8 cellular contexts compared by ENCODE assay signal in the genomic region with DNA sequence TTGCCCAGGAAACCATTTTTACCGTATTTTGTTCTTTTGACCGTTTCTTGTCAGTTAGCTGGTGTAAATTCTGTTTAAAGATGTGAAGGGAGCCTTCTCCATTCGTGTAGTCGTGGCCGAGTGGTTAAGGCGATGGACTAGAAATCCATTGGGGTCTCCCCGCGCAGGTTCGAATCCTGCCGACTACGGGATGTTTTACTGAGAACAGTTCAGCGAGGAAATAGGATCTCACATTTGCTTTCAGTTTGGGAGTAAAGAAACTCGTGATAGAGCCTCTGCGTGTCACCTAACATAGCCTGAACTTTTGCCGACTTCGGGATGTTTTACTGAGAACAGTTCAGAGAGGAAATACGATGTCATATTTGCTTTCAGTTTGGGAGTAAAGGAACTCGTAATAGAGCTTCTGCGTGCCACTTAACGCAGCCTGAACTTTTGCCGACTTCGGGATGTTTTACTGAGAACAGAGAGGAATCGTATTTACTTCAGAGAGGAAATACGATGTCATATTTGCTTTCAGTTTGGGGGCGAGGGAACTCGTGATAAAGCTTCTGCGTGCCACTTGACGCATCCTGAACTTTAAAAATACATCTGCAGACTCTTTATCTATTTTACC. TPM values are rescaled to one million over a fixed set of nuclear protein-coding genes. Genes with fewer than 3 reads are reported as not detected.
DNase-seq lines count a peak whose midpoint lies in the region; ATAC-seq and TF ChIP-seq lines count a peak whose summit lies in the region.

No MANE protein-coding gene starts in this region.

- H3K79me2 ChIP-seq in SU-DHL-6 (ENCODE audit: insufficient read depth, low read length) = no peaks in the 10 kb centered on the region

- H3K27me3 ChIP-seq in GM06990 (replicated peaks; ENCODE audit: control insufficient read depth, insufficient read depth, low read length) (no peaks in the 10 kb centered on the region), SU-DHL-6 (ENCODE audit: low read length) (no peaks in the 10 kb centered on the region), adrenal gland (no peaks in the 10 kb centered on the region), heart left ventricle (no peaks in the 10 kb centered on the region), upper lobe of right lung (no peaks in the 10 kb centered on the region)

- 0% methylated on average over 28 of the region's 28 CpGs for WGBS in adrenal gland, 4 donors
- 0 to 1% (median 0%) methylated on average over 28 of the region's 28 CpGs for WGBS in heart left ventricle, 4 donors

- TF ChIP-seq CTCF in GM06990 (IDR thresholded peaks at IDR 0.05; ENCODE audit: insufficient read depth, low read length, poor library complexity, severe bottlenecking) (no peak), SU-DHL-6 (IDR thresholded peaks at IDR 0.05; ENCODE audit: insufficient read depth, low read length, poor library complexity, severe bottlenecking) (no peak), adrenal gland (IDR thresholded peaks at IDR 0.05) (no peak), heart left ventricle (IDR thresholded peaks at IDR 0.05) (no peak), upper lobe of right lung (IDR thresholded peaks at IDR 0.05) (no peak)

- H3K4me2 ChIP-seq in SU-DHL-6 (ENCODE audit: low read depth, low read length, poor library complexity, severe bottlenecking) = peak overlapping the region; percentile 76

- H2AFZ ChIP-seq in SU-DHL-6 (ENCODE audit: low read depth, low read length, severe bottlenecking) = peak overlapping the region; percentile 93

- no peak for TF ChIP-seq POLR2A in adrenal gland (IDR thresholded peaks at IDR 0.05)
- no peak for TF ChIP-seq POLR2A in heart left ventricle (IDR thresholded peaks at IDR 0.05)

- DNase-seq in GM06990 (ENCODE audit: extremely low read depth, insufficient read length) (peak; percentile 74), NCI-H1092 (lab: John Stamatoyannopoulos, UW) (peak; percentile 62), adrenal gland (peak; percentile 88 to 99 (median 93)), heart left ventricle (peak; percentile 88 to 93 (median 90)), posterior vena cava (ENCODE audit: low spot score) (peak; percentile 95), upper lobe of right lung (peak; percentile 92)

- peak overlapping the region; percentile 88 for H3K4me3 ChIP-seq in GM06990 (replicated peaks; ENCODE audit: low read depth, low read length)
- H3K4me3 ChIP-seq in SU-DHL-6 (ENCODE audit: insufficient read depth, low read length, poor library complexity, severe bottlenecking) = peak overlapping the region; percentile 71
- peak overlapping the region; percentile 13 to 82 (median 62) for H3K4me3 ChIP-seq in adrenal gland
- H3K4me3 ChIP-seq in heart left ventricle = peak overlapping the region; percentile 70 to 96 (median 76)
- H3K4me3 ChIP-seq in upper lobe of right lung = peak overlapping the region; percentile 85

- no peaks in the 10 kb centered on the region for H3K9me2 ChIP-seq in SU-DHL-6 (replicated peaks; ENCODE audit: insufficient read depth, low read length)

- H3K36me3 ChIP-seq in GM06990 (ENCODE audit: control insufficient read depth, insufficient read depth, low read length) = no peaks in the 10 kb centered on the region
- no peaks in the 10 kb centered on the region for H3K36me3 ChIP-seq in SU-DHL-6 (ENCODE audit: low read length)
- H3K36me3 ChIP-seq in adrenal gland (replicated peaks in 1 of 2) = no peaks in the 10 kb centered on the region
- no peaks in the 10 kb centered on the region for H3K36me3 ChIP-seq in heart left ventricle
- H3K36me3 ChIP-seq in upper lobe of right lung = no peaks in the 10 kb centered on the region

- intact Hi-C loops in adrenal gland (cut with DNase I) (no loop called here), heart left ventricle (cut with DNase I) (loop anchor here in 9 of 10 donors (1.0 to 10.0 kb wide), 14 partner anchors 24 to 1454 kb away; a partner anchor contains a TSS), posterior vena cava (cut with DNase I) (loop anchor here in 1 of 2 donors (10.0 kb wide), 1 partner anchor 276 kb away; no protein-coding TSS in a partner anchor), upper lobe of right lung (cut with DNase I) (no loop called here)

- peaks cover 48% of the 10 kb centered on the region for H3F3A ChIP-seq in SU-DHL-6 (ENCODE audit: insufficient read depth)

- H4K20me1 ChIP-seq in SU-DHL-6 (ENCODE audit: low read depth, low read length) = no peaks in the 10 kb centered on the region

- peak; percentile 54 for ATAC-seq in HG02623 (IDR thresholded peaks at IDR 0.05; ENCODE audit: unreplicated experiment)
- ATAC-seq in heart left ventricle = peak; percentile 89 to 95 (median 94)
- ATAC-seq in upper lobe of right lung = peak; percentile 90

- H3K4me1 ChIP-seq in adrenal gland (replicated peaks in 1 of 2) = peaks cover 0 to 7% of the 10 kb centered on the region in 2 donors
- peaks cover 0 to 15% (median 12%) of the 10 kb centered on the region in 12 donors for H3K4me1 ChIP-seq in heart left ventricle
- no peaks in the 10 kb centered on the region for H3K4me1 ChIP-seq in upper lobe of right lung

- H3K9ac ChIP-seq in SU-DHL-6 (ENCODE audit: low read length) = peak overlapping the region; percentile 64

- H3K27ac ChIP-seq in SU-DHL-6 (ENCODE audit: low read depth, low read length) (peak overlapping the region; percentile 64), adrenal gland (peak overlapping the region; percentile 91 to 99 (median 96)), heart left ventricle (peak overlapping the region; percentile 92 to 100 (median 96)), upper lobe of right lung (peak overlapping the region; percentile 99)

- H3K9me3 ChIP-seq in SU-DHL-6 (ENCODE audit: insufficient read depth, low read length) = no peaks in the 10 kb centered on the region
- H3K9me3 ChIP-seq in adrenal gland (replicated peaks in 1 of 3) = no peaks in the 10 kb centered on the region
- H3K9me3 ChIP-seq in heart left ventricle = no peaks in the 10 kb centered on the region
- no peaks in the 10 kb centered on the region for H3K9me3 ChIP-seq in upper lobe of right lung

RNA-seq across cellular contexts. Expression of a gene that starts 5.9 kb away (rescaled TPM):
- total RNA-seq in adrenal gland = 1 to 10 TPM; 3.1 to 6.5 (median 4.9) TPM
- 1 to 10 TPM; 1.3 to 6.0 (median 1.6) TPM for polyA plus RNA-seq in adrenal gland
- total RNA-seq in heart left ventricle = 1 to 10 TPM; 3.2 to 6.5 (median 4.0) TPM
- 1 to 10 TPM in 1 of 2 donors, under 1 TPM in 1; 0.99 to 2.2 TPM for polyA plus RNA-seq in heart left ventricle
- 1 to 10 TPM; 6.3 to 6.5 TPM for total RNA-seq in posterior vena cava
- total RNA-seq in upper lobe of right lung = 6.8 TPM

Comparison
In these comparisons a context has a peak if more than half of its experiments do, and no peak if none do; other contexts are left out.
1. Peak in every context shown above with its lines: DNase-seq, ATAC-seq, H3K4me3 ChIP-seq and H3K27ac ChIP-seq.
2. intact Hi-C loops: an anchor here in heart left ventricle (1.0 to 10.0 kb wide); none called in adrenal gland and upper lobe of right lung.